ENCODE assay signal across 8 cellular contexts in genomic region chr14:95895720-95896119, GRCh38. TPM values are rescaled to one million over a fixed set of nuclear protein-coding genes. Genes with fewer than 3 reads are reported as not detected.
DNase-seq lines count a peak whose midpoint lies in the region; ATAC-seq, FAIRE-seq and TF ChIP-seq lines count a peak whose summit lies in the region.

No MANE protein-coding gene starts in this region.

- H3K27me3 ChIP-seq in Loucy (ENCODE audit: insufficient read depth, low read length, poor library complexity, severe bottlenecking): peaks cover 5% of the 10 kb centered on the region
- peaks cover 0 to 10% of the 10 kb centered on the region in 2 donors for H3K27me3 ChIP-seq in body of pancreas
- H3K27me3 ChIP-seq in small intestine (ENCODE audit: control insufficient read depth in 2 of 2, insufficient read depth in 2 of 2, low read length in 2 of 2): no peaks in the 10 kb centered on the region

- no peaks in the 10 kb centered on the region for H4K20me1 ChIP-seq in Loucy (ENCODE audit: insufficient read depth, low read length, poor library complexity, severe bottlenecking)

- H2AFZ ChIP-seq in Loucy (ENCODE audit: low read length): no peak overlapping the region

- no peak for ATAC-seq in body of pancreas

- H3K36me3 ChIP-seq in Loucy (ENCODE audit: insufficient read depth, low read length) (no peaks in the 10 kb centered on the region), body of pancreas (replicated peaks in 1 of 2; ENCODE audit: insufficient read depth in 1 of 2, low read depth in 2 of 2) (no peaks in the 10 kb centered on the region), small intestine (ENCODE audit: control insufficient read depth in 2 of 2, insufficient read depth in 2 of 2, low read length in 2 of 2) (no peaks in the 10 kb centered on the region)

- H3K4me3 ChIP-seq in Loucy (ENCODE audit: low read length, poor library complexity, severe bottlenecking): no peak overlapping the region
- H3K4me3 ChIP-seq in body of pancreas: no peak overlapping the region
- H3K4me3 ChIP-seq in small intestine (ENCODE audit: low read depth in 1 of 2, low read length in 2 of 2): no peak overlapping the region

- peak; percentile 23 for DNase-seq in NCI-H1436 (lab: John Stamatoyannopoulos, UW)
- no peak for DNase-seq in NCI-H1436 treated with DMSO at 0.1 percent for 48 hours (lab: John Stamatoyannopoulos, UW)
- peak in 3 of 4 donors; percentile 18 to 53 (median 31) for DNase-seq in body of pancreas
- peak; percentile 13 for DNase-seq in small intestine
- DNase-seq in kidney glomerular epithelial cell (lab: John Stamatoyannopoulos, UW): no peak
- no peak for DNase-seq in amniotic stem cell (lab: John Stamatoyannopoulos, UW)
- DNase-seq in GOT3 (lab: John Stamatoyannopoulos, UW): no peak

- no peak for FAIRE-seq in small intestine (lab: Jason Lieb, UNC)

- H3K79me2 ChIP-seq in Loucy (ENCODE audit: insufficient read depth, low read length): no peaks in the 10 kb centered on the region

- no peaks in the 10 kb centered on the region for H3K9me2 ChIP-seq in Loucy (replicated peaks; ENCODE audit: low read depth, low read length)

- H3K27ac ChIP-seq in body of pancreas (no peak overlapping the region), small intestine (ENCODE audit: low read depth in 1 of 2, low read length in 1 of 2) (no peak overlapping the region)

- intact Hi-C loops in body of pancreas (cut with DNase I): no loop called here

- no peaks in the 10 kb centered on the region for H3F3A ChIP-seq in Loucy (ENCODE audit: low read depth)

- no peak overlapping the region for H3K4me2 ChIP-seq in Loucy (ENCODE audit: low read depth, low read length, poor library complexity, severe bottlenecking)

- H3K9ac ChIP-seq in Loucy (ENCODE audit: low read depth, low read length, poor library complexity, severe bottlenecking): no peak overlapping the region

- H3K9me3 ChIP-seq in Loucy (ENCODE audit: insufficient read depth, low read depth, low read length) (no peaks in the 10 kb centered on the region), body of pancreas (no peaks in the 10 kb centered on the region), small intestine (ENCODE audit: control insufficient read depth, low read depth) (no peaks in the 10 kb centered on the region)

- TF ChIP-seq CTCF in Loucy (conservative IDR thresholded peaks at IDR 0.05; ENCODE audit: low read length) (peak; percentile 44), body of pancreas (IDR thresholded peaks at IDR 0.05) (peak in 6 of 7 experiments; percentile 18 to 45 (median 40))

- WGBS in body of pancreas, 2 donors: 30 to 36% methylated on average over 9 to 10 of the region's 10 CpGs
- 37 to 44% (median 37%) methylated on average over 10 of the region's 10 CpGs for WGBS in small intestine, 3 donors

- H3K4me1 ChIP-seq in Loucy (ENCODE audit: insufficient read depth, low read length, poor library complexity, severe bottlenecking): no peaks in the 10 kb centered on the region
- H3K4me1 ChIP-seq in body of pancreas: no peaks in the 10 kb centered on the region
- H3K4me1 ChIP-seq in small intestine (ENCODE audit: control insufficient read depth in 2 of 2, insufficient read depth in 1 of 2, low read depth in 1 of 2, low read length in 1 of 2): no peaks in the 10 kb centered on the region

- no peak for TF ChIP-seq POLR2A in body of pancreas (IDR thresholded peaks at IDR 0.05)

RNA-seq across cellular contexts. Expression of gene TUNAR, which starts 19.1 kb away (rescaled TPM):
- total RNA-seq in body of pancreas: 1 to 10 TPM in 1 of 2 donors, not detected in 1; 1.0 TPM
- under 1 TPM in 1 of 3 donors, not detected in 2; 0.18 TPM for polyA plus RNA-seq in small intestine

Comparison
In these comparisons a context has a peak if more than half of its experiments do, and no peak if none do; other contexts are left out.
1. DNase-seq: peak in NCI-H1436 (single experiment), body of pancreas (3 of 4) and small intestine (single experiment); none in NCI-H1436 treated with DMSO at 0.1 percent for 48 hours (single experiment), kidney glomerular epithelial cell (single experiment), amniotic stem cell (single experiment) and GOT3 (single experiment).